ENCODE assay signal across 1 cellular context in the genomic region with DNA sequence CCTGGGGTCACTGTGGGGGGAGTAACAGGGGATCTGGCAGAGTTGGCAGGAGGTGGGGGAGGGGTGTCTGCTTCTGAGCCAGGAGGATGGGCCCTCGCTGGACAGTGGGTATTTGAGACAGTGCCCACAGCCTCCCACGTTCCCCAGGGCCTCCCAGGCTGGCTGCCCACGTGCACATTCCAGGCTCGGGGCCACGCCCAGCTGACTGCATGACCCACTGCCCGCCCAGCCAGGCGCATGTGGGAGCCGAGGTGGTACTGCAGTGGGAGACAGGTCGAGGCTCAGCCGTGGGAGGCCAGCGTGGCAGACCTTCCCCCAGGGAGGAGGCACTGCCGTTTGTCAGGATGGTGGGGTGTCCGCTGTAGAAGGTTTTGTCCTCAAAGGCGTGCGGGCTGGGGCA.
TF ChIP-seq lines count a peak whose summit lies in the region.

No MANE protein-coding gene starts in this region.

TF ChIP-seq in K562, 482 proteins besides CTCF, POLR2A, EP300 and RAD21 (continued from another document):
- TF ChIP-seq, protein P1, sequence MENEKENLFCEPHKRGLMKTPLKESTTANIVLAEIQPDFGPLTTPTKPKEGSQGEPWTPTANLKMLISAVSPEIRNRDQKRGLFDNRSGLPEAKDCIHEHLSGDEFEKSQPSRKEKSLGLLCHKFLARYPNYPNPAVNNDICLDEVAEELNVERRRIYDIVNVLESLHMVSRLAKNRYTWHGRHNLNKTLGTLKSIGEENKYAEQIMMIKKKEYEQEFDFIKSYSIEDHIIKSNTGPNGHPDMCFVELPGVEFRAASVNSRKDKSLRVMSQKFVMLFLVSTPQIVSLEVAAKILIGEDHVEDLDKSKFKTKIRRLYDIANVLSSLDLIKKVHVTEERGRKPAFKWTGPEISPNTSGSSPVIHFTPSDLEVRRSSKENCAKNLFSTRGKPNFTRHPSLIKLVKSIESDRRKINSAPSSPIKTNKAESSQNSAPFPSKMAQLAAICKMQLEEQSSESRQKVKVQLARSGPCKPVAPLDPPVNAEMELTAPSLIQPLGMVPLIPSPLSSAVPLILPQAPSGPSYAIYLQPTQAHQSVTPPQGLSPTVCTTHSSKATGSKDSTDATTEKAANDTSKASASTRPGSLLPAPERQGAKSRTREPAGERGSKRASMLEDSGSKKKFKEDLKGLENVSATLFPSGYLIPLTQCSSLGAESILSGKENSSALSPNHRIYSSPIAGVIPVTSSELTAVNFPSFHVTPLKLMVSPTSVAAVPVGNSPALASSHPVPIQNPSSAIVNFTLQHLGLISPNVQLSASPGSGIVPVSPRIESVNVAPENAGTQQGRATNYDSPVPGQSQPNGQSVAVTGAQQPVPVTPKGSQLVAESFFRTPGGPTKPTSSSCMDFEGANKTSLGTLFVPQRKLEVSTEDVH (IDR thresholded peaks at IDR 0.05; ENCODE audit: low read depth, partially characterized antibody), result no peak
- TF ChIP-seq MYNN (IDR thresholded peaks at IDR 0.05) (no peak), MYNN (CRISPR knock-in tag; IDR thresholded peaks at IDR 0.05) (no peak), POLR2G (IDR thresholded peaks at IDR 0.05; ENCODE audit: low read depth, low read length) (0 out of 2 replicates have a peak, but pooled peaks have one; percentile 20), SMAD4 (CRISPR knock-in tag; conservative IDR thresholded peaks at IDR 0.05) (no peak), KLF13 (tag; IDR thresholded peaks at IDR 0.05; ENCODE audit: borderline replicate concordance, low read depth) (no peak), THRAP3 (IDR thresholded peaks at IDR 0.05; ENCODE audit: borderline replicate concordance) (no peak), CC2D1A (IDR thresholded peaks at IDR 0.05) (no peak), GATA2 (CRISPR knock-in tag; IDR thresholded peaks at IDR 0.05) (no peak), ZNF445 (CRISPR knock-in tag; IDR thresholded peaks at IDR 0.05; ENCODE audit: low read depth) (no peak), NFIX (CRISPR knock-in tag; IDR thresholded peaks at IDR 0.05; ENCODE audit: low read depth) (no peak), ARNT (IDR thresholded peaks at IDR 0.05) (no peak), ZNF23 (CRISPR knock-in tag; IDR thresholded peaks at IDR 0.05) (no peak)
- TF ChIP-seq, protein P2, sequence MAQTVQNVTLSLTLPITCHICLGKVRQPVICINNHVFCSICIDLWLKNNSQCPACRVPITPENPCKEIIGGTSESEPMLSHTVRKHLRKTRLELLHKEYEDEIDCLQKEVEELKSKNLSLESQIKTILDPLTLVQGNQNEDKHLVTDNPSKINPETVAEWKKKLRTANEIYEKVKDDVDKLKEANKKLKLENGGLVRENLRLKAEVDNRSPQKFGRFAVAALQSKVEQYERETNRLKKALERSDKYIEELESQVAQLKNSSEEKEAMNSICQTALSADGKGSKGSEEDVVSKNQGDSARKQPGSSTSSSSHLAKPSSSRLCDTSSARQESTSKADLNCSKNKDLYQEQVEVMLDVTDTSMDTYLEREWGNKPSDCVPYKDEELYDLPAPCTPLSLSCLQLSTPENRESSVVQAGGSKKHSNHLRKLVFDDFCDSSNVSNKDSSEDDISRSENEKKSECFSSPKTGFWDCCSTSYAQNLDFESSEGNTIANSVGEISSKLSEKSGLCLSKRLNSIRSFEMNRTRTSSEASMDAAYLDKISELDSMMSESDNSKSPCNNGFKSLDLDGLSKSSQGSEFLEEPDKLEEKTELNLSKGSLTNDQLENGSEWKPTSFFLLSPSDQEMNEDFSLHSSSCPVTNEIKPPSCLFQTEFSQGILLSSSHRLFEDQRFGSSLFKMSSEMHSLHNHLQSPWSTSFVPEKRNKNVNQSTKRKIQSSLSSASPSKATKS (CRISPR knock-in tag; IDR thresholded peaks at IDR 0.05), result no peak
- TF ChIP-seq, protein P3, sequence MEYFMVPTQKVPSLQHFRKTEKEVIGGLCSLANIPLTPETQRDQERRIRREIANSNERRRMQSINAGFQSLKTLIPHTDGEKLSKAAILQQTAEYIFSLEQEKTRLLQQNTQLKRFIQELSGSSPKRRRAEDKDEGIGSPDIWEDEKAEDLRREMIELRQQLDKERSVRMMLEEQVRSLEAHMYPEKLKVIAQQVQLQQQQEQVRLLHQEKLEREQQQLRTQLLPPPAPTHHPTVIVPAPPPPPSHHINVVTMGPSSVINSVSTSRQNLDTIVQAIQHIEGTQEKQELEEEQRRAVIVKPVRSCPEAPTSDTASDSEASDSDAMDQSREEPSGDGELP (CRISPR knock-in tag; IDR thresholded peaks at IDR 0.05; ENCODE audit: borderline replicate concordance), result peak; percentile 21; the same call in 1 of the 2 replicates
- TF ChIP-seq, protein P4, sequence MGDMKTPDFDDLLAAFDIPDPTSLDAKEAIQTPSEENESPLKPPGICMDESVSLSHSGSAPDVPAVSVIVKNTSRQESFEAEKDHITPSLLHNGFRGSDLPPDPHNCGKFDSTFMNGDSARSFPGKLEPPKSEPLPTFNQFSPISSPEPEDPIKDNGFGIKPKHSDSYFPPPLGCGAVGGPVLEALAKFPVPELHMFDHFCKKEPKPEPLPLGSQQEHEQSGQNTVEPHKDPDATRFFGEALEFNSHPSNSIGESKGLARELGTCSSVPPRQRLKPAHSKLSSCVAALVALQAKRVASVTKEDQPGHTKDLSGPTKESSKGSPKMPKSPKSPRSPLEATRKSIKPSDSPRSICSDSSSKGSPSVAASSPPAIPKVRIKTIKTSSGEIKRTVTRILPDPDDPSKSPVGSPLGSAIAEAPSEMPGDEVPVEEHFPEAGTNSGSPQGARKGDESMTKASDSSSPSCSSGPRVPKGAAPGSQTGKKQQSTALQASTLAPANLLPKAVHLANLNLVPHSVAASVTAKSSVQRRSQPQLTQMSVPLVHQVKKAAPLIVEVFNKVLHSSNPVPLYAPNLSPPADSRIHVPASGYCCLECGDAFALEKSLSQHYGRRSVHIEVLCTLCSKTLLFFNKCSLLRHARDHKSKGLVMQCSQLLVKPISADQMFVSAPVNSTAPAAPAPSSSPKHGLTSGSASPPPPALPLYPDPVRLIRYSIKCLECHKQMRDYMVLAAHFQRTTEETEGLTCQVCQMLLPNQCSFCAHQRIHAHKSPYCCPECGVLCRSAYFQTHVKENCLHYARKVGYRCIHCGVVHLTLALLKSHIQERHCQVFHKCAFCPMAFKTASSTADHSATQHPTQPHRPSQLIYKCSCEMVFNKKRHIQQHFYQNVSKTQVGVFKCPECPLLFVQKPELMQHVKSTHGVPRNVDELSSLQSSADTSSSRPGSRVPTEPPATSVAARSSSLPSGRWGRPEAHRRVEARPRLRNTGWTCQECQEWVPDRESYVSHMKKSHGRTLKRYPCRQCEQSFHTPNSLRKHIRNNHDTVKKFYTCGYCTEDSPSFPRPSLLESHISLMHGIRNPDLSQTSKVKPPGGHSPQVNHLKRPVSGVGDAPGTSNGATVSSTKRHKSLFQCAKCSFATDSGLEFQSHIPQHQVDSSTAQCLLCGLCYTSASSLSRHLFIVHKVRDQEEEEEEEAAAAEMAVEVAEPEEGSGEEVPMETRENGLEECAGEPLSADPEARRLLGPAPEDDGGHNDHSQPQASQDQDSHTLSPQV (IDR thresholded peaks at IDR 0.05), result no peak
- TF ChIP-seq, protein P5, sequence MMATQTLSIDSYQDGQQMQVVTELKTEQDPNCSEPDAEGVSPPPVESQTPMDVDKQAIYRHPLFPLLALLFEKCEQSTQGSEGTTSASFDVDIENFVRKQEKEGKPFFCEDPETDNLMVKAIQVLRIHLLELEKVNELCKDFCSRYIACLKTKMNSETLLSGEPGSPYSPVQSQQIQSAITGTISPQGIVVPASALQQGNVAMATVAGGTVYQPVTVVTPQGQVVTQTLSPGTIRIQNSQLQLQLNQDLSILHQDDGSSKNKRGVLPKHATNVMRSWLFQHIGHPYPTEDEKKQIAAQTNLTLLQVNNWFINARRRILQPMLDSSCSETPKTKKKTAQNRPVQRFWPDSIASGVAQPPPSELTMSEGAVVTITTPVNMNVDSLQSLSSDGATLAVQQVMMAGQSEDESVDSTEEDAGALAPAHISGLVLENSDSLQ (IDR thresholded peaks at IDR 0.05), result no peak
- TF ChIP-seq, protein P6, sequence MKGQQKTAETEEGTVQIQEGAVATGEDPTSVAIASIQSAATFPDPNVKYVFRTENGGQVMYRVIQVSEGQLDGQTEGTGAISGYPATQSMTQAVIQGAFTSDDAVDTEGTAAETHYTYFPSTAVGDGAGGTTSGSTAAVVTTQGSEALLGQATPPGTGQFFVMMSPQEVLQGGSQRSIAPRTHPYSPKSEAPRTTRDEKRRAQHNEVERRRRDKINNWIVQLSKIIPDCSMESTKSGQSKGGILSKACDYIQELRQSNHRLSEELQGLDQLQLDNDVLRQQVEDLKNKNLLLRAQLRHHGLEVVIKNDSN (CRISPR knock-in tag; IDR thresholded peaks at IDR 0.05), result 0 out of 2 replicates have a peak, but pooled peaks have one; percentile 12
TF ChIP-seq in K562: peak in this region for 5.
